In the genomic region with DNA sequence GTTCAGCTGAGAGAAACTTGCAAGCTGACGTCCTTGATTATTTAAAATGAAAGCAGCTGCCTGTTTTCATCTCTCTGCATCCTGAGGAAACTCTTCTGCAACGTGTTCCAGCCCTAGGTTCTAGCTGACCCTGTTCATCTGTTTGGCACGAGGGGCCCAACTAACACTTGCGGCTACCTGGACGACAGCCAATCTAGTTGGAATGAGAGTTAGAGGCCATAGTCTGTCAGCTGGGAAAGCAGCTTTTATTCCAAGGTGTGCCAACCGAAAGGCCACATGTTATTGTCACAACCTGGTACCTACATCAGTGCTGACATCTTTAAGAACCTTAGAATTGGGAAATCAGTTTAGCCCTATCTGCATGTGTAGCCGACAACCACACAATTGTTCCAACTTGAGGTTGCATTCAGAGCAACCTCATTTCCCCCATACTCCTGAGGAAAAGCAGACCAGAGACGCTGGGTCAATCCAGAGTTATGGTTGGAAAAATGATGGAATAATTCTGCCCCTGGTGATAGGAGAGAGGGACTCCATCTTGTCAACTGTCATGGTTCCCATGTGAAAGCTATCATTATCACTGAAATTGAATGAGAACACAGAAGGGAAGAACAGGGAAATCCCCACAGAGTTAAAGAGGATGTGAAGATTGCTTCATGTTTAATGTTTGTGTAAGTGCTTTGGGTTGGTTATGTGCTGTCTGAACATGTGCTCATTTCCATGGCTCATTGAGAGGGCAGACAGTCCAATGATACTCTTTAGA, we compare ENCODE assay signal across 8 cellular contexts.
DNase-seq lines count a peak whose midpoint lies in the region; ATAC-seq lines count a peak whose summit lies in the region.

No MANE protein-coding gene starts in this region.

- no peak overlapping the region for H3K4me3 Mint-ChIP-seq in activated CD8-positive, alpha-beta memory T cell treated with anti-CD3 and anti-CD28 coated beads, Interleukin-2, amount 10 ng/mL, durations not matched to agents 7 days and 5 days
- no peak overlapping the region for H3K4me3 Mint-ChIP-seq in T-cell

- POLR2A ChIA-PET in T-cell (lab: Charles Lee), result no interaction called here

- DNase-seq in DMS79 (lab: John Stamatoyannopoulos, UW) (peak; percentile 51), fibroblast of the conjunctiva (ENCODE audit: low read depth) (peak; percentile 72), KG1 (lab: John Stamatoyannopoulos, UW) (no peak), T-cell (no peak), epidermal melanocyte (ENCODE audit: insufficient read length, low spot score) (no peak)
- no peak for DNase-seq in activated CD8-positive, alpha-beta memory T cell treated with anti-CD3 and anti-CD28 coated beads, Interleukin-2, amount 10 ng/mL, durations not matched to agents 7 days and 5 days

- CTCF ChIA-PET in activated CD8-positive, alpha-beta memory T cell treated with anti-CD3 and anti-CD28 coated beads, Interleukin-2, amount 10 ng/mL, durations not matched to agents 7 days and 5 days (lab: Charles Lee), result no interaction called here
- CTCF ChIA-PET in T-cell (lab: Charles Lee), result no interaction called here

- H3K36me3 Mint-ChIP-seq in activated CD8-positive, alpha-beta memory T cell treated with anti-CD3 and anti-CD28 coated beads, Interleukin-2, amount 10 ng/mL, durations not matched to agents 7 days and 5 days, result no peaks in the 10 kb centered on the region
- no peaks in the 10 kb centered on the region for H3K36me3 Mint-ChIP-seq in T-cell

- no peak overlapping the region for H3K27ac Mint-ChIP-seq in activated CD8-positive, alpha-beta memory T cell treated with anti-CD3 and anti-CD28 coated beads, Interleukin-2, amount 10 ng/mL, durations not matched to agents 7 days and 5 days
- H3K27ac Mint-ChIP-seq in T-cell, result no peak overlapping the region

- H3K27me3 Mint-ChIP-seq in activated CD8-positive, alpha-beta memory T cell treated with anti-CD3 and anti-CD28 coated beads, Interleukin-2, amount 10 ng/mL, durations not matched to agents 7 days and 5 days, result peaks cover 10% of the 10 kb centered on the region
- peaks cover 7 to 11% of the 10 kb centered on the region in 2 donors for H3K27me3 Mint-ChIP-seq in T-cell

- no peaks in the 10 kb centered on the region for H3K9me3 Mint-ChIP-seq in activated CD8-positive, alpha-beta memory T cell treated with anti-CD3 and anti-CD28 coated beads, Interleukin-2, amount 10 ng/mL, durations not matched to agents 7 days and 5 days (ENCODE audit: low read depth)
- H3K9me3 Mint-ChIP-seq in T-cell, result peaks cover 4 to 11% (median 6%) of the 10 kb centered on the region in 3 donors

- H3K4me1 Mint-ChIP-seq in activated CD8-positive, alpha-beta memory T cell treated with anti-CD3 and anti-CD28 coated beads, Interleukin-2, amount 10 ng/mL, durations not matched to agents 7 days and 5 days, result no peaks in the 10 kb centered on the region
- H3K4me1 Mint-ChIP-seq in T-cell, result no peaks in the 10 kb centered on the region

- ATAC-seq in GM19455 (IDR thresholded peaks at IDR 0.05; ENCODE audit: unreplicated experiment), result peak; percentile 89
- peak; percentile 97 for ATAC-seq in HG03442 (IDR thresholded peaks at IDR 0.05; ENCODE audit: unreplicated experiment)
- ATAC-seq in activated CD8-positive, alpha-beta memory T cell treated with anti-CD3 and anti-CD28 coated beads, Interleukin-2, amount 10 ng/mL, durations not matched to agents 7 days and 5 days, result no peak
- no peak for ATAC-seq in T-cell (replicated peaks in 1 of 4)

Comparison
In these comparisons a context has a peak if more than half of its experiments do, and no peak if none do; other contexts are left out.
1. DNase-seq: peak in DMS79 (single experiment) and fibroblast of the conjunctiva (single experiment); none in activated CD8-positive, alpha-beta memory T cell treated with anti-CD3 and anti-CD28 coated beads, Interleukin-2, amount 10 ng/mL, durations not matched to agents 7 days and 5 days (single experiment), KG1 (single experiment), T-cell (0 of 34) and epidermal melanocyte (single experiment).
2. ATAC-seq: peak in GM19455 (single experiment) and HG03442 (single experiment); none in activated CD8-positive, alpha-beta memory T cell treated with anti-CD3 and anti-CD28 coated beads, Interleukin-2, amount 10 ng/mL, durations not matched to agents 7 days and 5 days (single experiment) and T-cell (0 of 4).